ENCODE assay signal across 24 cellular contexts in the genomic region with DNA sequence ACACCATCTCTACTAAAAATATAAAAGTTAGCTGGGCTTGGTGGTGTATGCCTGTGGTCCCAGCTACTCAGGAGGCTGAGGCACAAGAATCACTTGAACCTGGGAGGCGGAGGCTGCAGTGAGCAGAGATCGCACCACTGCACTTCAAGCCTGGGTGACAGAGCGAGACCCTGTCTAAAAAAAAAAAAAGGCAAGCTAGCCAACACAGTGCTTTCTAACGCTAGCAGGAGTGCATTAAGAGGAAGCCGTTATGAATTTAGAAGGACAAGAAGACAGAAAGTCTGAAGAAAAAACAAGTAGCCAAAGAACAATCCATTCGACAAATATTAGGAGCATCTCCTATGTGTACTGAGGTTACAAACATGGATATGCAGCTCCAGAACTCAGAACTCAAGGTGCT. TPM values are rescaled to one million over a fixed set of nuclear protein-coding genes. Genes with fewer than 3 reads are reported as not detected.
DNase-seq lines count a peak whose midpoint lies in the region; ATAC-seq and TF ChIP-seq lines count a peak whose summit lies in the region.
"Had no signal": no experiment of that assay in that cellular context is flagged by ENCODE, and none has a peak within 500 bp of the region (broad histone marks: within the 10 kb centered on the region; RNA-seq: fewer than 3 reads in every experiment).

No MANE protein-coding gene starts in this region.

- no peaks in the 10 kb centered on the region for H3K9me3 Mint-ChIP-seq in T-helper 2 cell treated with Interferon-gamma antibody and Interleukin-4, amounts not matched to agents 5 μg/mL and 100 μg/mL, for 36 hours
- H3K9me3 Mint-ChIP-seq in naive B cell, result no peaks in the 10 kb centered on the region

- H3K27ac Mint-ChIP-seq in T-helper 2 cell treated with Interferon-gamma antibody and Interleukin-4, amounts not matched to agents 5 μg/mL and 100 μg/mL, for 36 hours, result peak overlapping the region; percentile 83
- peak overlapping the region in 5 of 6 donors; percentile 92 to 100 (median 98) for H3K27ac Mint-ChIP-seq in naive B cell

- intact Hi-C loops in left ventricle myocardium superior (cut with micrococcal nuclease), result no loop called here

- H3K27me3 Mint-ChIP-seq in T-helper 2 cell treated with Interferon-gamma antibody and Interleukin-4, amounts not matched to agents 5 μg/mL and 100 μg/mL, for 36 hours (ENCODE audit: low read depth), result no peaks in the 10 kb centered on the region
- no peaks in the 10 kb centered on the region for H3K27me3 Mint-ChIP-seq in naive B cell

- H3K9ac ChIP-seq in SU-DHL-6 (ENCODE audit: low read length), result no peak overlapping the region

- peak; percentile 12 for ATAC-seq in GM19023 (IDR thresholded peaks at IDR 0.05; ENCODE audit: unreplicated experiment)
- no peak for ATAC-seq in naive B cell (ENCODE audit: low read depth in 2 of 2)
- no peak for ATAC-seq in left ventricle myocardium superior

- no peaks in the 10 kb centered on the region for H3K9me3 ChIP-seq in SU-DHL-6 (ENCODE audit: insufficient read depth, low read length)
- H3K9me3 ChIP-seq: right atrium auricular region, vagina had no signal

- H3K9me2 ChIP-seq in SU-DHL-6 (replicated peaks; ENCODE audit: insufficient read depth, low read length), result no peaks in the 10 kb centered on the region

- H3K27ac ChIP-seq in SU-DHL-6 (ENCODE audit: low read depth, low read length), result no peak overlapping the region; the same call in 1 of the 2 replicates
- H3K27ac ChIP-seq: cardiac muscle cell, right atrium auricular region, SK-N-MC, vagina had no signal

- no peaks in the 10 kb centered on the region for H3K36me3 ChIP-seq in SU-DHL-6 (ENCODE audit: low read length)
- H3K36me3 ChIP-seq: cardiac muscle cell, right atrium auricular region, vagina had no signal

- H2AFZ ChIP-seq in SU-DHL-6 (ENCODE audit: low read depth, low read length, severe bottlenecking), result no peak overlapping the region

- H3K79me2 ChIP-seq in SU-DHL-6 (ENCODE audit: insufficient read depth, low read length), result no peaks in the 10 kb centered on the region

- H3K27me3 ChIP-seq in SU-DHL-6 (ENCODE audit: low read length), result 0 out of 2 replicates have a peak, but pooled peaks cover 3% of the 10 kb centered on the region
- H3K27me3 ChIP-seq: right atrium auricular region, vagina had no signal

- H3K4me2 ChIP-seq in SU-DHL-6 (ENCODE audit: low read depth, low read length, poor library complexity, severe bottlenecking), result peak overlapping the region; percentile 21

- no peak for DNase-seq in T-helper 2 cell treated with Interferon-gamma antibody and Interleukin-4, amounts not matched to agents 5 μg/mL and 100 μg/mL, for 36 hours (ENCODE audit: low spot score)
- DNase-seq in T-helper 2 cell (no peak), naive B cell (no peak), NCI-H1417 treated with DMSO at 0.1 percent for 48 hours (lab: John Stamatoyannopoulos, UW) (no peak), left ventricle myocardium superior (no peak), iPS-NIHi11 (ENCODE audit: low spot score) (no peak)
- DNase-seq: 8988T; activated gamma-delta T cell treated with Interleukin-2 at 50 U/mL for 16 hours; AML-193; Calu3; H7; Kasumi-1; mesenchymal stem cell; NCI-H1092; NCI-H510A treated with DMSO at 0.1 percent for 48 hours; RPMI8226; stimulated activated CD4-positive, alpha-beta T cell treated with anti-CD3 and anti-CD28 coated beads, Interleukin-12 subunit alpha, Interleukin-12 subunit beta, amount 100 ng/mL, for 4 hours; stimulated activated CD8-positive, alpha-beta memory T cell treated with anti-CD3 and anti-CD28 coated beads, Interleukin-4, amount 100 ng/mL, for 48 hours had no signal

- peaks cover 13% of the 10 kb centered on the region for H3F3A ChIP-seq in SU-DHL-6 (ENCODE audit: insufficient read depth)

- H3K4me3 ChIP-seq in SU-DHL-6 (ENCODE audit: insufficient read depth, low read length, poor library complexity, severe bottlenecking), result no peak overlapping the region
- H3K4me3 ChIP-seq: cardiac muscle cell, right atrium auricular region, SK-N-MC, vagina had no signal

- peaks cover 56% of the 10 kb centered on the region for H3K4me1 Mint-ChIP-seq in T-helper 2 cell treated with Interferon-gamma antibody and Interleukin-4, amounts not matched to agents 5 μg/mL and 100 μg/mL, for 36 hours (ENCODE audit: low read depth)
- peaks cover 44 to 71% (median 50%) of the 10 kb centered on the region in 3 donors for H3K4me1 Mint-ChIP-seq in naive B cell

- no peak for TF ChIP-seq CTCF in SU-DHL-6 (IDR thresholded peaks at IDR 0.05; ENCODE audit: insufficient read depth, low read length, poor library complexity, severe bottlenecking)

- H3K4me3 Mint-ChIP-seq in T-helper 2 cell treated with Interferon-gamma antibody and Interleukin-4, amounts not matched to agents 5 μg/mL and 100 μg/mL, for 36 hours, result no peak overlapping the region
- peak overlapping the region in 6 of 8 donors; percentile 26 to 78 (median 68) for H3K4me3 Mint-ChIP-seq in naive B cell

- H4K20me1 ChIP-seq in SU-DHL-6 (ENCODE audit: low read depth, low read length), result no peaks in the 10 kb centered on the region

- peaks cover 4% of the 10 kb centered on the region for H3K36me3 Mint-ChIP-seq in T-helper 2 cell treated with Interferon-gamma antibody and Interleukin-4, amounts not matched to agents 5 μg/mL and 100 μg/mL, for 36 hours (ENCODE audit: low read depth)
- H3K36me3 Mint-ChIP-seq in naive B cell, result no peaks in the 10 kb centered on the region

RNA-seq across cellular contexts. Expression of a gene that starts 28.6 kb away (rescaled TPM):
- 1 to 10 TPM; 1.8 to 6.4 (median 3.3) TPM for polyA plus RNA-seq in naive B cell (ENCODE audit: low read depth in 6 of 6)
- 26.8 TPM for total RNA-seq in left ventricle myocardium superior
